Comparison of ENCODE assay signal across 8 cellular contexts in genomic region chr13:111474136-111475002, GRCh38.
DNase-seq lines count a peak whose midpoint lies in the region; ATAC-seq, FAIRE-seq and TF ChIP-seq lines count a peak whose summit lies in the region.

No MANE protein-coding gene starts in this region.

- no peaks in the 10 kb centered on the region for H3K4me1 Mint-ChIP-seq in progenitor cell of endocrine pancreas (ENCODE audit: low read depth)

- peaks cover 36% of the 10 kb centered on the region for H3K27me3 Mint-ChIP-seq in progenitor cell of endocrine pancreas

- no peak for TF ChIP-seq POLR2A in NB4 (IDR thresholded peaks at IDR 0.05; ENCODE audit: extremely low read depth, insufficient read length)

- no peaks in the 10 kb centered on the region for H3K9me3 Mint-ChIP-seq in progenitor cell of endocrine pancreas (ENCODE audit: low read depth)

- no peaks in the 10 kb centered on the region for H3K36me3 Mint-ChIP-seq in progenitor cell of endocrine pancreas (ENCODE audit: insufficient read depth)

- peak; percentile 45 for TF ChIP-seq CTCF in GM10266 (IDR thresholded peaks at IDR 0.05; ENCODE audit: control insufficient read depth, insufficient read depth, low read depth, missing control alignments)
- TF ChIP-seq CTCF in NB4 (IDR thresholded peaks at IDR 0.05; ENCODE audit: low read depth, low read length) = peak; percentile 38
- TF ChIP-seq CTCF in progenitor cell of endocrine pancreas (IDR thresholded peaks at IDR 0.05; ENCODE audit: unreplicated experiment) = peak; percentile 72

- H3K27ac Mint-ChIP-seq in progenitor cell of endocrine pancreas = no peak overlapping the region

- no peak for ATAC-seq in HG03196 (IDR thresholded peaks at IDR 0.05; ENCODE audit: unreplicated experiment)

- no peak overlapping the region for H3K4me3 ChIP-seq in NB4 (ENCODE audit: low read depth, low read length)

- DNase-seq in GM10266 (ENCODE audit: extremely low spot score) = peak; percentile 61
- peak; percentile 60 for DNase-seq in NB4 (ENCODE audit: low read depth)
- peak; percentile 2 for DNase-seq in SKM-1 (lab: John Stamatoyannopoulos, UW; ENCODE audit: unreplicated experiment)
- peak; percentile 54 to 81 for DNase-seq in frontal cortex (ENCODE audit: low spot score in 2 of 2)
- no peak for DNase-seq in progenitor cell of endocrine pancreas (ENCODE audit: low spot score, unreplicated experiment)
- DNase-seq in activated gamma-delta T cell treated with Interleukin-2 at 50 U/mL for 16 hours = no peak
- DNase-seq in activated CD4-positive, alpha-beta T cell treated with anti-CD3 and anti-CD28 coated beads for 1 hour = no peak

- H3K4me3 Mint-ChIP-seq in progenitor cell of endocrine pancreas (ENCODE audit: low read depth) = no peak overlapping the region

- no peak for FAIRE-seq in frontal cortex (lab: Jason Lieb, UNC)

Comparison
In these comparisons a context has a peak if more than half of its experiments do, and no peak if none do; other contexts are left out.
1. DNase-seq: peak in GM10266 (single experiment), NB4 (single experiment), SKM-1 (single experiment) and frontal cortex (2 of 2); none in progenitor cell of endocrine pancreas (single experiment), activated gamma-delta T cell treated with Interleukin-2 at 50 U/mL for 16 hours (single experiment) and activated CD4-positive, alpha-beta T cell treated with anti-CD3 and anti-CD28 coated beads for 1 hour (single experiment).
2. Peak in every context shown above with its lines, with median percentiles within 50 percentile points of each other: CTCF ChIP-seq.